1 cellular context compared by ENCODE assay signal in genomic region chr12:131860472-131861260, GRCh38.
TF ChIP-seq lines count a peak whose summit lies in the region.

No MANE protein-coding gene starts in this region.

TF ChIP-seq in HEK293, 187 proteins besides CTCF, POLR2A, EP300 and RAD21 (continued from another document):
- no peak for TF ChIP-seq TSHZ1 (tag by site-specific recombination; IDR thresholded peaks at IDR 0.05; ENCODE audit: borderline replicate concordance)
- TF ChIP-seq ZBTB21 (tag by site-specific recombination; IDR thresholded peaks at IDR 0.05): no peak
- peak; percentile 98 for TF ChIP-seq SCRT2 (tag by site-specific recombination; IDR thresholded peaks at IDR 0.05)
- no peak for TF ChIP-seq ZNF544 (tag by site-specific recombination; IDR thresholded peaks at IDR 0.05)
- TF ChIP-seq GFI1B (tag by site-specific recombination; IDR thresholded peaks at IDR 0.05): no peak
- TF ChIP-seq ZNF354C (tag by site-specific recombination; IDR thresholded peaks at IDR 0.05; ENCODE audit: borderline replicate concordance, low read depth): no peak
- no peak for TF ChIP-seq ZBTB49 (tag by site-specific recombination; IDR thresholded peaks at IDR 0.05; ENCODE audit: low read depth)
- no peak; the same call in 1 of the 2 replicates for TF ChIP-seq KLF1 (tag by site-specific recombination; IDR thresholded peaks at IDR 0.05)
- no peak for TF ChIP-seq ZNF416 (tag by site-specific recombination; IDR thresholded peaks at IDR 0.05)
- TF ChIP-seq ZNF585B (tag by site-specific recombination; IDR thresholded peaks at IDR 0.05): no peak
- TF ChIP-seq SETDB1 (IDR thresholded peaks at IDR 0.05; ENCODE audit: insufficient read length, low read length): no peak
- TF ChIP-seq YY1 (tag by site-specific recombination; IDR thresholded peaks at IDR 0.05): no peak
- no peak for TF ChIP-seq ZNF776 (tag by site-specific recombination; IDR thresholded peaks at IDR 0.05; ENCODE audit: borderline replicate concordance)
- no peak for TF ChIP-seq ZNF513 (tag by site-specific recombination; IDR thresholded peaks at IDR 0.05)
- no peak for TF ChIP-seq ZNF10 (tag by site-specific recombination; IDR thresholded peaks at IDR 0.05)
- TF ChIP-seq ZNF26 (tag by site-specific recombination; IDR thresholded peaks at IDR 0.05): no peak
- peak; percentile 74 for TF ChIP-seq ZEB2 (tag by site-specific recombination; IDR thresholded peaks at IDR 0.05)
- TF ChIP-seq ZNF449 (tag by site-specific recombination; IDR thresholded peaks at IDR 0.05): no peak
- TF ChIP-seq ZNF280C (tag by site-specific recombination; IDR thresholded peaks at IDR 0.05): no peak
- no peak for TF ChIP-seq SALL2 (tag by site-specific recombination; IDR thresholded peaks at IDR 0.05; ENCODE audit: borderline replicate concordance)
- TF ChIP-seq ZBTB8A (tag by site-specific recombination; IDR thresholded peaks at IDR 0.05): peak; percentile 87
- TF ChIP-seq ZNF138 (tag by site-specific recombination; IDR thresholded peaks at IDR 0.05; ENCODE audit: borderline replicate concordance): no peak
- TF ChIP-seq SCRT1 (tag by site-specific recombination; IDR thresholded peaks at IDR 0.05; ENCODE audit: borderline replicate concordance): peak; percentile 96
- no peak for TF ChIP-seq ZNF221 (tag by site-specific recombination; IDR thresholded peaks at IDR 0.05; ENCODE audit: borderline replicate concordance)
- TF ChIP-seq ZNF148 (tag by site-specific recombination; IDR thresholded peaks at IDR 0.05; ENCODE audit: borderline replicate concordance): no peak
- no peak for TF ChIP-seq ZNF37A (tag by site-specific recombination; IDR thresholded peaks at IDR 0.05)
- TF ChIP-seq ZNF155 (tag by site-specific recombination; IDR thresholded peaks at IDR 0.05): no peak
- no peak for TF ChIP-seq ZNF514 (tag by site-specific recombination; IDR thresholded peaks at IDR 0.05)
- TF ChIP-seq ELK4 (IDR thresholded peaks at IDR 0.05; ENCODE audit: borderline replicate concordance, low read depth, low read length): no peak
- TF ChIP-seq REPIN1 (tag by site-specific recombination; IDR thresholded peaks at IDR 0.05; ENCODE audit: low read depth): no peak
- no peak for TF ChIP-seq ZNF157 (tag by site-specific recombination; IDR thresholded peaks at IDR 0.05)
- TF ChIP-seq PRDM6 (tag by site-specific recombination; IDR thresholded peaks at IDR 0.05): no peak
- TF ChIP-seq KLF16 (tag by site-specific recombination; IDR thresholded peaks at IDR 0.05): peak; percentile 45; the same call in 1 of the 2 replicates
- TF ChIP-seq ZNF837 (tag by site-specific recombination; IDR thresholded peaks at IDR 0.05): no peak
- TF ChIP-seq ZBTB48 (tag by site-specific recombination; IDR thresholded peaks at IDR 0.05): peak; percentile 51
- no peak; the same call in 1 of the 2 replicates for TF ChIP-seq ZNF777 (tag by site-specific recombination; IDR thresholded peaks at IDR 0.05; ENCODE audit: borderline replicate concordance)
- TF ChIP-seq ZNF394 (tag by site-specific recombination; IDR thresholded peaks at IDR 0.05; ENCODE audit: borderline replicate concordance): no peak
